ENCODE assay signal across 8 cellular contexts in the genomic region with DNA sequence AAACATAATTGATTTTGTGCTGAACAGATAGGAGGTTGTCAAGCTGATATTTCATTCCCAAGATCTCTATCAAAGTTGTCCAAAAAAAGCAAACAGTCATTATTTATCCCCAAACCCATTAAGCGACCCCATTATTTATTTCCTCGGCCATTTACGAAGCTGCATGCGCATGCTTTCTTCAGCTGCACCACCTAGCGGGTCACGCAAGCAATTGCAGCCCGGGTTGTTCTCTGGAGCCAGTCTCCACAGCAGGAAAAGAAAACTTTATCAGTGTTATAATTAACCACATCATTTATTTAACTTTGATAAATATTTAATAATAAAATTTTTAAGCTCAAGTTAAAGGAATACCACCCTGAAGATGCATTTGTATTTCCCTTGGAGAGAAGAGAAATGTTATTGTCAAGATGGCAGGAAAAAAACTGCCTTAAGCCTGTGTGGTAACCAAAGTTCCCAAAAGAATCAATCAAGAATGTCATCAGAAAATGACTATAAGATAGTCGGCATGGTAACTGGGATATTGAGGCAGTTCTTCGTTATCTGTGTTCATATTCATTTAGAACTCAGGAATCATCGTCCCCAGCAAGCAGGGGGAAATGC.
DNase-seq lines count a peak whose midpoint lies in the region; ATAC-seq, FAIRE-seq and TF ChIP-seq lines count a peak whose summit lies in the region.

No MANE protein-coding gene starts in this region.

- H3K9me3 ChIP-seq in cardiac muscle cell (ENCODE audit: low read depth) (no peaks in the 10 kb centered on the region), H1 (ENCODE audit: insufficient read depth in 2 of 2, low read depth in 1 of 2, low read length in 1 of 2) (no peaks in the 10 kb centered on the region), mucosa of descending colon (no peaks in the 10 kb centered on the region), subcutaneous abdominal adipose tissue (ENCODE audit: control insufficient read depth in 5 of 5, low read length in 5 of 5) (no peaks in the 10 kb centered on the region)

- CTCF ChIA-PET in H1 (lab: Charles Lee; ENCODE audit: partially characterized antibody) = interaction anchor here (0.6 to 2.5 kb wide), 29 partner anchors 8 to 1080 kb away, joined by 3 to 25 read pairs (median 4); no protein-coding TSS in a partner anchor

- H3K4me2 ChIP-seq in H1 (ENCODE audit: insufficient read depth in 1 of 2, low read depth in 2 of 2, low read length in 2 of 2) = no peak overlapping the region

- H3K9ac ChIP-seq in H1 (replicated peaks in 1 of 4; ENCODE audit: extremely low read depth in 1 of 4, low read depth in 3 of 4, low read length in 3 of 4) = no peak overlapping the region
- peak overlapping the region in 1 of 5 donors; percentile 54 for H3K9ac ChIP-seq in subcutaneous abdominal adipose tissue (ENCODE audit: low read length in 5 of 5)

- no peak overlapping the region for H3K18ac ChIP-seq in H1 (ENCODE audit: extremely low read depth, low read length)

- H2BK15ac ChIP-seq in H1 (ENCODE audit: low read length) = no peak overlapping the region

- peaks cover 2% of the 10 kb centered on the region for H3K4me1 Mint-ChIP-seq in activated CD4-positive, alpha-beta T cell treated with anti-CD3 and anti-CD28 coated beads, Interleukin-2, amount 10 ng/mL, durations not matched to agents 24 days and 14 days

- no peak overlapping the region for H4K5ac ChIP-seq in H1 (ENCODE audit: insufficient read length, low read depth, low read length)

- no peaks in the 10 kb centered on the region for H4K20me1 ChIP-seq in H1 (replicated peaks in 1 of 2; ENCODE audit: control insufficient read depth in 1 of 2, insufficient read depth in 2 of 2, low read length in 2 of 2)

- no peak overlapping the region for H3K4ac ChIP-seq in H1 (replicated peaks; ENCODE audit: insufficient read length, low read depth, low read length)

- no peaks in the 10 kb centered on the region for H3K27me3 Mint-ChIP-seq in activated CD4-positive, alpha-beta T cell treated with anti-CD3 and anti-CD28 coated beads, Interleukin-2, amount 10 ng/mL, durations not matched to agents 24 days and 14 days

- 37% methylated on average over 10 of the region's 10 CpGs; no CpG with 5 or more reads in 1 of the 2 experiments for WGBS in H1 (ENCODE audit: extremely low coverage in 1 of 2, insufficient coverage in 1 of 2, insufficient read length in 1 of 2, insufficient replicate concordance in 2 of 2, low coverage in 1 of 2, low lambda C conversion rate in 2 of 2, missing lambda C conversion rate in 1 of 2), 2 experiments

- no peak for ATAC-seq in Right ventricle myocardium inferior
- ATAC-seq in HG02588 (IDR thresholded peaks at IDR 0.05; ENCODE audit: unreplicated experiment) = peak; percentile 73
- ATAC-seq in mucosa of descending colon = peak; percentile 46

- no peak overlapping the region for H2BK120ac ChIP-seq in H1 (replicated peaks; ENCODE audit: low read depth, low read length)

- H3K27me3 ChIP-seq in cardiac muscle cell (no peaks in the 10 kb centered on the region), H1 (replicated peaks in 1 of 4; ENCODE audit: control insufficient read depth in 3 of 4, extremely low read depth in 1 of 4, insufficient read depth in 3 of 4, low read length in 3 of 4) (no peaks in the 10 kb centered on the region), subcutaneous abdominal adipose tissue (ENCODE audit: control insufficient read depth in 5 of 5, insufficient read depth in 4 of 5, low read length in 5 of 5) (peaks cover 0 to 12% (median 5%) of the 10 kb centered on the region in 5 donors)

- no peak overlapping the region for H2AK5ac ChIP-seq in H1 (ENCODE audit: low read depth, low read length)

- TF ChIP-seq CTCF in cardiac muscle cell (IDR thresholded peaks at IDR 0.05; ENCODE audit: low read depth, low read length) = peak; percentile 99
- peak; percentile 70 to 83 (median 77) for TF ChIP-seq CTCF in H1 (IDR thresholded peaks at IDR 0.05; ENCODE audit: control extremely low read depth in 1 of 3, insufficient read depth in 1 of 3, low read depth in 1 of 3, low read length in 3 of 3)
- peak; percentile 87 for TF ChIP-seq CTCF in mucosa of descending colon (IDR thresholded peaks at IDR 0.05)

- intact Hi-C loops in Right ventricle myocardium inferior (cut with DNase I) (loop anchor here (2.0 kb wide), 1 partner anchor 1078 kb away; no protein-coding TSS in a partner anchor), mucosa of descending colon (cut with DNase I, micrococcal nuclease) (loop anchor here in 1 of 2 donors (5.0 kb wide), 1 partner anchor 1081 kb away; no protein-coding TSS in a partner anchor)
- intact Hi-C loops in activated CD4-positive, alpha-beta T cell treated with anti-CD3 and anti-CD28 coated beads, Interleukin-2, amount 10 ng/mL, durations not matched to agents 24 days and 14 days (cut with micrococcal nuclease) = loop anchor here (2.0 kb wide), 1 partner anchor 1080 kb away; no protein-coding TSS in a partner anchor

- H2BK5ac ChIP-seq in H1 (ENCODE audit: low read depth, low read length) = no peak overlapping the region

- H3K79me2 ChIP-seq in H1 (ENCODE audit: control insufficient read depth in 1 of 2, insufficient read depth in 2 of 2, low read length in 2 of 2) = no peaks in the 10 kb centered on the region

- H4K8ac ChIP-seq in H1 (ENCODE audit: extremely low read depth, insufficient read depth, low read length) = no peak overlapping the region

- no peak for TF ChIP-seq POLR2A in H1 (IDR thresholded peaks at IDR 0.05; ENCODE audit: control extremely low read depth in 1 of 2, low read depth in 2 of 2, low read length in 2 of 2)

- no peak overlapping the region for H3K27ac ChIP-seq in cardiac muscle cell
- H3K27ac ChIP-seq in H1 (ENCODE audit: low read depth, low read length) = no peak overlapping the region
- H3K27ac ChIP-seq in subcutaneous abdominal adipose tissue (ENCODE audit: low read depth, low read length) = no peak overlapping the region

- no peaks in the 10 kb centered on the region for H3K36me3 ChIP-seq in cardiac muscle cell
- H3K36me3 ChIP-seq in H1 (ENCODE audit: control insufficient read depth in 2 of 4, insufficient read depth in 4 of 4, low read length in 3 of 4) = no peaks in the 10 kb centered on the region
- H3K36me3 ChIP-seq in mucosa of descending colon (ENCODE audit: low read depth) = no peaks in the 10 kb centered on the region
- no peaks in the 10 kb centered on the region for H3K36me3 ChIP-seq in subcutaneous abdominal adipose tissue (ENCODE audit: control insufficient read depth in 5 of 5, insufficient read depth in 5 of 5, low read length in 5 of 5)

- H3K4me1 ChIP-seq in cardiac muscle cell (ENCODE audit: low read depth) = peaks cover 16% of the 10 kb centered on the region
- peaks cover 0 to 3% (median 1%) of the 10 kb centered on the region in 4 experiments; a peak in 1 of 7 replicates for H3K4me1 ChIP-seq in H1 (replicated peaks in 1 of 4; ENCODE audit: control insufficient read depth in 3 of 4, insufficient read depth in 4 of 4, low read length in 3 of 4)
- H3K4me1 ChIP-seq in mucosa of descending colon (ENCODE audit: low read depth) = no peaks in the 10 kb centered on the region
- peaks cover 0 to 3% (median 0%) of the 10 kb centered on the region in 5 donors for H3K4me1 ChIP-seq in subcutaneous abdominal adipose tissue (ENCODE audit: control insufficient read depth in 5 of 5, insufficient read depth in 5 of 5, low read length in 5 of 5)

- POLR2A ChIA-PET in H1 (lab: Charles Lee; ENCODE audit: partially characterized antibody) = no interaction called here

- no peak for TF ChIP-seq EP300 in H1 (IDR thresholded peaks at IDR 0.05; ENCODE audit: borderline replicate concordance in 1 of 2, low read depth in 2 of 2, low read length in 2 of 2)

- H3K56ac ChIP-seq in H1 (replicated peaks; ENCODE audit: insufficient read length, low read depth, low read length) = no peak overlapping the region

- peak; percentile 80 to 89 for TF ChIP-seq RAD21 in H1 (IDR thresholded peaks at IDR 0.05 in 1 of 2, conservative IDR thresholded peaks at IDR 0.05 in 1 of 2; ENCODE audit: low read depth in 2 of 2, low read length in 2 of 2)

- no peak overlapping the region for H4K91ac ChIP-seq in H1 (replicated peaks; ENCODE audit: insufficient read length, low read length)

- no peaks in the 10 kb centered on the region for H3K23me2 ChIP-seq in H1 (ENCODE audit: low read depth, low read length)

- H3K36me3 Mint-ChIP-seq in activated CD4-positive, alpha-beta T cell treated with anti-CD3 and anti-CD28 coated beads, Interleukin-2, amount 10 ng/mL, durations not matched to agents 24 days and 14 days (ENCODE audit: low read depth) = no peaks in the 10 kb centered on the region

- no peaks in the 10 kb centered on the region for H3K9me3 Mint-ChIP-seq in activated CD4-positive, alpha-beta T cell treated with anti-CD3 and anti-CD28 coated beads, Interleukin-2, amount 10 ng/mL, durations not matched to agents 24 days and 14 days

- H2AFZ ChIP-seq in H1 (ENCODE audit: low read length) = no peak overlapping the region

- peak; percentile 64 to 76 for DNase-seq in cardiac muscle cell (ENCODE audit: low read depth in 1 of 2, low spot score in 1 of 2)
- DNase-seq in Right ventricle myocardium inferior (ENCODE audit: missing footprints) = no peak
- peak; percentile 65 for DNase-seq in NCI-H1105 treated with DMSO at 0.1 percent for 48 hours (lab: John Stamatoyannopoulos, UW)
- peak; percentile 80 for DNase-seq in activated CD4-positive, alpha-beta T cell treated with anti-CD3 and anti-CD28 coated beads, Interleukin-2, amount 10 ng/mL, durations not matched to agents 24 days and 14 days
- peak in 1 of 2 experiments; percentile 70 for DNase-seq in H1 (ENCODE audit: low read depth in 1 of 2, low spot score in 2 of 2)
- DNase-seq in mucosa of descending colon = peak in 1 of 3 donors; percentile 62

- peak; percentile 63 for FAIRE-seq in H1 (lab: Jason Lieb, UNC)

- no peak overlapping the region for H3K4me3 Mint-ChIP-seq in activated CD4-positive, alpha-beta T cell treated with anti-CD3 and anti-CD28 coated beads, Interleukin-2, amount 10 ng/mL, durations not matched to agents 24 days and 14 days

- H2BK20ac ChIP-seq in H1 (ENCODE audit: low read length) = no peak overlapping the region

- H3K4me3 ChIP-seq in cardiac muscle cell (no peak overlapping the region), H1 (ENCODE audit: extremely low read depth in 1 of 4, insufficient read depth in 2 of 4, low read depth in 3 of 4, low read length in 4 of 4) (no peak overlapping the region), mucosa of descending colon (no peak overlapping the region), subcutaneous abdominal adipose tissue (ENCODE audit: low read depth in 1 of 5, low read length in 5 of 5) (peak overlapping the region in 3 of 5 donors; percentile 12 to 46 (median 46))

- H3K14ac ChIP-seq in H1 (ENCODE audit: insufficient read length) = no peak overlapping the region

- no peak overlapping the region for H3K23ac ChIP-seq in H1 (ENCODE audit: insufficient read length)

- H3K79me1 ChIP-seq in H1 (ENCODE audit: low read depth, low read length) = no peaks in the 10 kb centered on the region

- H2BK12ac ChIP-seq in H1 (ENCODE audit: low read depth, low read length) = no peak overlapping the region

- H3K27ac Mint-ChIP-seq in activated CD4-positive, alpha-beta T cell treated with anti-CD3 and anti-CD28 coated beads, Interleukin-2, amount 10 ng/mL, durations not matched to agents 24 days and 14 days = no peak overlapping the region

TF ChIP-seq in H1, 55 proteins besides CTCF, POLR2A, EP300 and RAD21 (continues in another document):
- no peak for TF ChIP-seq RFX5 (IDR thresholded peaks at IDR 0.05; ENCODE audit: borderline replicate concordance, low read depth, low read length)

Comparison
In these comparisons a context has a peak if more than half of its experiments do, and no peak if none do; other contexts are left out.
1. H3K4me3 ChIP-seq: peak in subcutaneous abdominal adipose tissue (3 of 5); none in cardiac muscle cell (single experiment), H1 (0 of 4) and mucosa of descending colon (single experiment).
2. Peak in every context shown above with its lines, with median percentiles within 50 percentile points of each other: CTCF ChIP-seq.